ENCODE assay signal across 1 cellular context in genomic region chr5:98780390-98780789, GRCh38.
TF ChIP-seq lines count a peak whose summit lies in the region.

No MANE protein-coding gene starts in this region.

TF ChIP-seq in GM12878, 131 proteins besides CTCF, POLR2A, EP300 and RAD21 (continued from another document):
- TF ChIP-seq, protein P1, sequence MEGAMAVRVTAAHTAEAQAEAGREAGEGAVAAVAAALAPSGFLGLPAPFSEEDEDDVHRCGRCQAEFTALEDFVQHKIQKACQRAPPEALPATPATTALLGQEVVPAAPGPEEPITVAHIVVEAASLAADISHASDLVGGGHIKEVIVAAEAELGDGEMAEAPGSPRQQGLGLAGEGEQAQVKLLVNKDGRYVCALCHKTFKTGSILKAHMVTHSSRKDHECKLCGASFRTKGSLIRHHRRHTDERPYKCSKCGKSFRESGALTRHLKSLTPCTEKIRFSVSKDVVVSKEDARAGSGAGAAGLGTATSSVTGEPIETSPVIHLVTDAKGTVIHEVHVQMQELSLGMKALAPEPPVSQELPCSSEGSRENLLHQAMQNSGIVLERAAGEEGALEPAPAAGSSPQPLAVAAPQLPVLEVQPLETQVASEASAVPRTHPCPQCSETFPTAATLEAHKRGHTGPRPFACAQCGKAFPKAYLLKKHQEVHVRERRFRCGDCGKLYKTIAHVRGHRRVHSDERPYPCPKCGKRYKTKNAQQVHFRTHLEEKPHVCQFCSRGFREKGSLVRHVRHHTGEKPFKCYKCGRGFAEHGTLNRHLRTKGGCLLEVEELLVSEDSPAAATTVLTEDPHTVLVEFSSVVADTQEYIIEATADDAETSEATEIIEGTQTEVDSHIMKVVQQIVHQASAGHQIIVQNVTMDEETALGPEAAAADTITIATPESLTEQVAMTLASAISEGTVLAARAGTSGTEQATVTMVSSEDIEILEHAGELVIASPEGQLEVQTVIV (IDR thresholded peaks at IDR 0.05; ENCODE audit: borderline replicate concordance, partially characterized antibody): no peak
- TF ChIP-seq SIX5 (IDR thresholded peaks at IDR 0.05; ENCODE audit: low read depth, low read length, severe bottlenecking): no peak
- no peak for TF ChIP-seq BHLHE40 (IDR thresholded peaks at IDR 0.05; ENCODE audit: borderline replicate concordance in 1 of 2, low read depth in 2 of 2, low read length in 1 of 2)
- no peak for TF ChIP-seq MXI1 (IDR thresholded peaks at IDR 0.05; ENCODE audit: low read depth, low read length)
- TF ChIP-seq, protein P2, sequence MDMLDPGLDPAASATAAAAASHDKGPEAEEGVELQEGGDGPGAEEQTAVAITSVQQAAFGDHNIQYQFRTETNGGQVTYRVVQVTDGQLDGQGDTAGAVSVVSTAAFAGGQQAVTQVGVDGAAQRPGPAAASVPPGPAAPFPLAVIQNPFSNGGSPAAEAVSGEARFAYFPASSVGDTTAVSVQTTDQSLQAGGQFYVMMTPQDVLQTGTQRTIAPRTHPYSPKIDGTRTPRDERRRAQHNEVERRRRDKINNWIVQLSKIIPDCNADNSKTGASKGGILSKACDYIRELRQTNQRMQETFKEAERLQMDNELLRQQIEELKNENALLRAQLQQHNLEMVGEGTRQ (IDR thresholded peaks at IDR 0.05; ENCODE audit: borderline replicate concordance, low read depth, low read length): no peak
- TF ChIP-seq ASH2L (IDR thresholded peaks at IDR 0.05; ENCODE audit: borderline replicate concordance, low read depth): no peak
- TF ChIP-seq SREBF1 (IDR thresholded peaks at IDR 0.05; ENCODE audit: low read length): no peak
- TF ChIP-seq ETV6 (conservative IDR thresholded peaks at IDR 0.05 in 1 of 2, IDR thresholded peaks at IDR 0.05 in 1 of 2; ENCODE audit: borderline replicate concordance in 1 of 2, low read depth in 1 of 2): no peak
- no peak for TF ChIP-seq POLR2AphosphoS2 (IDR thresholded peaks at IDR 0.05; ENCODE audit: low read depth, low read length)
- no peak for TF ChIP-seq NFIC (IDR thresholded peaks at IDR 0.05; ENCODE audit: low read depth, low read length)
- TF ChIP-seq NFYA (IDR thresholded peaks at IDR 0.05; ENCODE audit: borderline replicate concordance, low read depth, low read length): no peak
TF ChIP-seq in GM12878: peak in this region for 0.
